Comparison of ENCODE assay signal across 8 cellular contexts in the genomic region with DNA sequence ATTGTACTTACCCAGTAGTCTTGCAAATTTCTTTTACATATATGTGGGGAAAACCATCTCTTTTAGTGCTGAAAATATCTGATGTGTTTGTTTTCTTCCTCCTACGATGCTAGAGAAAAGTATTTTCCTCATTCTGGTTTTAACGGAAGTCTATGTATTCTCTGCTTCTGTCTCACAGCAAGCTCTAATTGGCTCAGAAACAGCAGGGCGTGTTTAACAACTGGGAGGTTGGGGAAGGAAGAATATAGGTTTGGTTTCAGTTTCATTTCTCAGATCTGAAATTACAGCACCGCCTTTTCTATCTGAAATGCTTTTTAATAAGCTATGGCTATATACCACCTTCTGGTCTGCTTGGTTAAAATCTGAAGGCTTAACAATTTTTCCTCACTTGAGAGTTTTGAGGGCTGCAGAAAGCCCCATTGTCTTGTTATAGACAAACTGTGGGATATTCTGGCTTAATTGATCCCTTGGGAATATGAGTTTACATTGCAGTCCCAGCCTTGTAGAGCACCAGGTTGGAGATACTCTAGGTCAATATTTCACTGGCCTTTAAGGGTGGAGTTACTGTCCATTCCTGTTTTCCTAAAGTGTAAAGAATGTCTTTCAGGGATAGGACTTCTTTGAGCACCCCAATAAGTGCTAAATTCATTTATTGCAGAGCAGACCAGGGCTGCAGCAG. TPM values are rescaled to one million over a fixed set of nuclear protein-coding genes. Genes with fewer than 3 reads are reported as not detected.
DNase-seq lines count a peak whose midpoint lies in the region; ATAC-seq and FAIRE-seq lines count a peak whose summit lies in the region.

A gene (minus strand): TSS at position 128 of the 679 bp plus-strand sequence. CDS start 11,882 bp downstream, outside the sequence.

- H3K4me1 Mint-ChIP-seq in T-helper 17 cell, result peaks cover 23% of the 10 kb centered on the region

- H3K9me3 ChIP-seq in T-helper 17 cell (ENCODE audit: control insufficient read depth, low read length, poor library complexity, severe bottlenecking), result no peaks in the 10 kb centered on the region

- peak within 1 kb of the TSS; percentile 97 for H3K27ac Mint-ChIP-seq in T-helper 17 cell

- in situ Hi-C loops in T47D (cut with HindIII; ENCODE audit: low pct_unique_long_range_greater_than_20kb, low sequenced_read_pairs), result no loop called here

- peak; percentile 14 to 45 for DNase-seq in NCI-H187 (lab: John Stamatoyannopoulos, UW)
- peak; percentile 12 to 34 (median 30) for DNase-seq in T-helper 17 cell
- DNase-seq in T47D (ENCODE audit: low read depth in 1 of 2, low spot score in 1 of 2), result peak; percentile 68 to 79
- DNase-seq in left kidney (ENCODE audit: low read depth, low spot score), result peak; percentile 69
- peak in 2 of 3 experiments; percentile 10 to 34 for DNase-seq in stimulated activated CD4-positive, alpha-beta T cell treated with anti-CD3 and anti-CD28 coated beads, TNF-alpha, amount 100 ng/mL, for 4 hours (ENCODE audit: low read depth in 3 of 3)

- peaks cover 4% of the 10 kb centered on the region for H3K36me3 Mint-ChIP-seq in T-helper 17 cell (ENCODE audit: low read depth)

- FAIRE-seq in A204.1 (lab: Jason Lieb, UNC), result peak; percentile 89

- ATAC-seq in GM18520 (IDR thresholded peaks at IDR 0.05; ENCODE audit: unreplicated experiment) (peak; percentile 99), HG02973 (IDR thresholded peaks at IDR 0.05; ENCODE audit: unreplicated experiment) (peak; percentile 100), T-helper 17 cell (peak; percentile 99)

- peak within 1 kb of the TSS; percentile 92 for H3K4me3 Mint-ChIP-seq in T-helper 17 cell

- no peaks in the 10 kb centered on the region for H3K27me3 Mint-ChIP-seq in T-helper 17 cell

RNA-seq across cellular contexts. Expression of the gene that starts here (rescaled TPM):
- total RNA-seq in T-helper 17 cell, result 10 to 100 TPM; 25.4 to 25.7 TPM

Comparison
In these comparisons a context has a peak if more than half of its experiments do, and no peak if none do; other contexts are left out.
1. Peak in every context shown above with its lines: DNase-seq and ATAC-seq.
2. DNase-seq: peak in every context shown above with its lines; median percentile 74 in T47D; 69 in left kidney; 30 in T-helper 17 cell; 30 in NCI-H187; 22 in stimulated activated CD4-positive, alpha-beta T cell treated with anti-CD3 and anti-CD28 coated beads, TNF-alpha, amount 100 ng/mL, for 4 hours.